14 cellular contexts compared by ENCODE assay signal in genomic region chr10:22598488-22598887, GRCh38.
DNase-seq lines count a peak whose midpoint lies in the region; ATAC-seq and TF ChIP-seq lines count a peak whose summit lies in the region.
"Had no signal": no experiment of that assay in that cellular context is flagged by ENCODE, and none has a peak within 500 bp of the region (broad histone marks: within the 10 kb centered on the region; RNA-seq: fewer than 3 reads in every experiment).

No MANE protein-coding gene starts in this region.

- H3K4me3 ChIP-seq in PC-3 (ENCODE audit: low read length), result peak overlapping the region; percentile 45
- no peak overlapping the region for H3K4me3 ChIP-seq in osteoblast (ENCODE audit: insufficient read depth, low read length)
- H3K4me3 ChIP-seq in effector memory CD4-positive, alpha-beta T cell (ENCODE audit: insufficient read depth, low read depth, low read length, poor library complexity, severe bottlenecking), result no peak overlapping the region
- H3K4me3 ChIP-seq: lung had no signal

- DNase-seq in DMS 273 (lab: John Stamatoyannopoulos, UW; ENCODE audit: unreplicated experiment), result peak; percentile 5
- DNase-seq in DMS 273 treated with DMSO at 0.1 percent for 48 hours (lab: John Stamatoyannopoulos, UW), result no peak
- DNase-seq in PC-3, result no peak
- no peak for DNase-seq in osteoblast (ENCODE audit: insufficient read length, low spot score, missing footprints)
- DNase-seq in effector memory CD4-positive, alpha-beta T cell, result no peak
- no peak for DNase-seq in NCI-H1417 treated with DMSO at 0.1 percent for 48 hours (lab: John Stamatoyannopoulos, UW)
- DNase-seq: GDM1; NCI-H526 treated with DMSO at 0.1 percent for 48 hours; Right ventricle myocardium superior; stimulated activated naive CD8-positive, alpha-beta T cell treated with anti-CD3 and anti-CD28 coated beads, Interleukin-15, Interleukin-2, amounts not matched to agents 100 U/mL and 50 U/mL, for 24 hours had no signal

- H3K36me3 ChIP-seq in PC-3 (ENCODE audit: low read depth, low read length) (no peaks in the 10 kb centered on the region), osteoblast (ENCODE audit: insufficient read depth, low read length) (no peaks in the 10 kb centered on the region)
- H3K36me3 ChIP-seq in effector memory CD4-positive, alpha-beta T cell (ENCODE audit: control insufficient read depth, insufficient read depth, low read length), result no peaks in the 10 kb centered on the region

- H3K27ac ChIP-seq in PC-3 (ENCODE audit: low read length) (peak overlapping the region; percentile 84), cingulate gyrus (ENCODE audit: low read depth, low read length) (peak overlapping the region; percentile 34), osteoblast (ENCODE audit: low read depth, low read length) (no peak overlapping the region)
- no peak overlapping the region for H3K27ac ChIP-seq in effector memory CD4-positive, alpha-beta T cell (ENCODE audit: insufficient read depth, low read length, poor library complexity, severe bottlenecking)
- H3K27ac ChIP-seq: 22Rv1 had no signal

- H2AFZ ChIP-seq in PC-3 (ENCODE audit: low read length) (no peak overlapping the region), osteoblast (ENCODE audit: low read length) (no peak overlapping the region)

- peaks cover 37% of the 10 kb centered on the region for H3K4me1 ChIP-seq in PC-3 (ENCODE audit: insufficient read depth, low read length)
- peaks cover 18% of the 10 kb centered on the region for H3K4me1 ChIP-seq in osteoblast (ENCODE audit: insufficient read depth, low read length)
- peaks cover 43% of the 10 kb centered on the region for H3K4me1 ChIP-seq in effector memory CD4-positive, alpha-beta T cell (ENCODE audit: control insufficient read depth, insufficient read depth, low read length, poor library complexity, severe bottlenecking)

- H3K79me2 ChIP-seq in PC-3 (ENCODE audit: low read length) (peaks cover 12% of the 10 kb centered on the region; the same call in 1 of the 2 replicates), osteoblast (ENCODE audit: insufficient read depth, low read length) (peaks cover 2% of the 10 kb centered on the region)

- H3K27me3 ChIP-seq in PC-3 (ENCODE audit: low read length) (no peaks in the 10 kb centered on the region), osteoblast (ENCODE audit: insufficient read depth, low read length) (no peaks in the 10 kb centered on the region)
- no peaks in the 10 kb centered on the region for H3K27me3 ChIP-seq in effector memory CD4-positive, alpha-beta T cell (replicated peaks; ENCODE audit: control insufficient read depth, insufficient read depth, low read length, poor library complexity, severe bottlenecking)

- no TSS peak for BruUV-seq in PC-3 (replicated peaks; lab: Mats Ljungman, UMichigan)

- POLR2A ChIA-PET in PC-3 (lab: Charles Lee; ENCODE audit: unreplicated experiment), result no interaction called here

- H3K9ac ChIP-seq in PC-3 (ENCODE audit: low read length), result peak overlapping the region; percentile 23; the same call in 1 of the 2 replicates

- CTCF ChIA-PET in PC-3 (lab: Charles Lee), result no interaction called here

- TF ChIP-seq CTCF in PC-3 (conservative IDR thresholded peaks at IDR 0.05; ENCODE audit: low read depth, low read length), result no peak
- TF ChIP-seq CTCF in osteoblast (IDR thresholded peaks at IDR 0.05; ENCODE audit: extremely low read depth, low read depth, low read length), result no peak

- no peaks in the 10 kb centered on the region for H3K9me2 ChIP-seq in PC-3 (replicated peaks; ENCODE audit: low read length)

- no peak for ATAC-seq in PC-3
- ATAC-seq in HG02588 (IDR thresholded peaks at IDR 0.05; ENCODE audit: unreplicated experiment), result no peak

- H3K9me3 ChIP-seq in PC-3 (ENCODE audit: low read length) (no peaks in the 10 kb centered on the region), osteoblast (ENCODE audit: low read depth, low read length) (no peaks in the 10 kb centered on the region)
- H3K9me3 ChIP-seq in effector memory CD4-positive, alpha-beta T cell (ENCODE audit: control insufficient read depth, low read length), result no peaks in the 10 kb centered on the region

- peaks cover 3% of the 10 kb centered on the region for H3F3A ChIP-seq in PC-3 (ENCODE audit: low read length, unreplicated experiment)

- no peaks in the 10 kb centered on the region for H4K20me1 ChIP-seq in PC-3 (ENCODE audit: low read length)
- peaks cover 6% of the 10 kb centered on the region for H4K20me1 ChIP-seq in osteoblast (ENCODE audit: insufficient read depth, low read length)

- H3K4me2 ChIP-seq in PC-3 (ENCODE audit: low read length) (peak overlapping the region; percentile 77), osteoblast (ENCODE audit: insufficient read depth, low read length) (peak overlapping the region; percentile 59)

- intact Hi-C loops in PC-3 (cut with micrococcal nuclease), result loop anchor here (10.0 kb wide), 1 partner anchor 116 kb away; the partner anchor contains the start of gene PIP4K2A

Comparison
In these comparisons a context has a peak if more than half of its experiments do, and no peak if none do; other contexts are left out.
1. H3K27ac ChIP-seq: peak in PC-3 (single experiment) and cingulate gyrus (single experiment); none in osteoblast (single experiment) and effector memory CD4-positive, alpha-beta T cell (single experiment).